34 cellular contexts compared by ENCODE assay signal in genomic region chr20:47058236-47058635, GRCh38.
"Had no signal": no experiment of that assay in that cellular context is flagged by ENCODE, and none has a peak within 500 bp of the region (broad histone marks: within the 10 kb centered on the region; RNA-seq: fewer than 3 reads in every experiment).

No MANE protein-coding gene starts in this region.

- H3K27me3 ChIP-seq: MG63 had no signal

- DNase-seq: Karpas-422, Kasumi-1, KG1, MG63, MM.1S, MV-4-11, NCI-H1048, NCI-H1092, NCI-H1092 treated with DMSO at 0.1 percent for 48 hours, NCI-H1105, NCI-H1105 treated with DMSO at 0.1 percent for 48 hours, NCI-H1417, NCI-H1417 treated with DMSO at 0.1 percent for 48 hours, NCI-H1436, NCI-H1436 treated with DMSO at 0.1 percent for 48 hours, NCI-H146, NCI-H1694, NCI-H1694 treated with DMSO at 0.1 percent for 48 hours, NCI-H187, NCI-H187 treated with DMSO at 0.1 percent for 48 hours, NCI-H1930, NCI-H2029, NCI-H2029 treated with DMSO at 0.1 percent for 48 hours, NCI-H2081, NCI-H2081 treated with DMSO at 0.1 percent for 48 hours, NCI-H2107, NCI-H2171, NCI-H2171 treated with DMSO at 0.1 percent for 48 hours, NCI-H2227 treated with DMSO at 0.1 percent for 48 hours, NCI-H226, NCI-H345, NCI-H446, NCI-H446 treated with DMSO at 0.1 percent for 48 hours had no signal

- H3K9me3 ChIP-seq: MG63 had no signal

- H3K27ac ChIP-seq: KMS-11 had no signal

- H3K4me3 ChIP-seq: MG63 had no signal
